ENCODE assay signal across 24 cellular contexts in genomic region chr10:35855155-35855947, GRCh38.
DNase-seq lines count a peak whose midpoint lies in the region; ATAC-seq and TF ChIP-seq lines count a peak whose summit lies in the region.
"Had no signal": no experiment of that assay in that cellular context is flagged by ENCODE, and none has a peak within 500 bp of the region (broad histone marks: within the 10 kb centered on the region; RNA-seq: fewer than 3 reads in every experiment).

No MANE protein-coding gene starts in this region.

- in situ Hi-C loops in mammary epithelial cell (cut with MboI; ENCODE audit: low sequenced_read_pairs in 2 of 2), result no loop called here
- in situ Hi-C loops in IMR-90 (cut with MboI; ENCODE audit: low sequenced_read_pairs), result no loop called here

- peak overlapping the region; percentile 87; the same call in 1 of the 2 replicates for H3K18ac ChIP-seq in IMR-90 (ENCODE audit: low read depth, low read length)

- H2BK15ac ChIP-seq in IMR-90 (ENCODE audit: low read depth, low read length), result no peak overlapping the region

- H3K4me3 ChIP-seq in mammary epithelial cell (replicated peaks in 1 of 3; ENCODE audit: insufficient read depth in 1 of 3, low read depth in 2 of 3, low read length in 3 of 3) (no peak overlapping the region), breast epithelium (no peak overlapping the region), IMR-90 (ENCODE audit: insufficient read depth, low read depth, low read length) (no peak overlapping the region)
- H3K4me3 ChIP-seq: SJSA1 had no signal

- 0 out of 2 replicates have a peak overlapping the region, but pooled peaks have one; percentile 19 for H3K56ac ChIP-seq in IMR-90 (ENCODE audit: extremely low read depth, insufficient read depth, low read length)

- no peaks in the 10 kb centered on the region for H3K27me3 ChIP-seq in mammary epithelial cell (ENCODE audit: insufficient read depth, low read length)
- H3K27me3 ChIP-seq in breast epithelium, result no peaks in the 10 kb centered on the region
- no peaks in the 10 kb centered on the region for H3K27me3 ChIP-seq in IMR-90 (ENCODE audit: control insufficient read depth, insufficient read depth, low read length)
- H3K27me3 ChIP-seq: SJSA1 had no signal

- no peak overlapping the region for H3K27ac ChIP-seq in mammary epithelial cell (ENCODE audit: insufficient read depth, low read depth, low read length)
- no peak overlapping the region for H3K27ac ChIP-seq in breast epithelium
- no peak overlapping the region for H3K27ac ChIP-seq in IMR-90 (ENCODE audit: insufficient read depth, low read length)
- H3K27ac ChIP-seq: SJSA1 had no signal

- H4K5ac ChIP-seq in IMR-90 (ENCODE audit: low read depth, low read length), result no peak overlapping the region

- H3K4me2 ChIP-seq in mammary epithelial cell (ENCODE audit: insufficient read depth, low read depth, low read length), result peak overlapping the region; percentile 14
- no peak overlapping the region for H3K4me2 ChIP-seq in IMR-90 (ENCODE audit: low read depth, low read length)

- peak overlapping the region; percentile 71 for H2BK5ac ChIP-seq in IMR-90 (ENCODE audit: low read depth, low read length, poor library complexity, severe bottlenecking)

- CTCF ChIA-PET in mammary epithelial cell (lab: Charles Lee; ENCODE audit: low non-redundant PET) (no interaction called here), IMR-90 (lab: Yijun Ruan, JAX) (no interaction called here)

- peak overlapping the region; percentile 56; the same call in 1 of the 2 replicates for H2AK5ac ChIP-seq in IMR-90 (ENCODE audit: low read depth, low read length)

- no peaks in the 10 kb centered on the region for H3K79me1 ChIP-seq in IMR-90 (ENCODE audit: low read depth in 1 of 2, low read length in 2 of 2)

- H4K91ac ChIP-seq in IMR-90 (ENCODE audit: insufficient read depth, low read depth, low read length), result no peak overlapping the region

- H3K4ac ChIP-seq in IMR-90 (ENCODE audit: low read depth, low read length), result peak overlapping the region; percentile 50; the same call in 1 of the 2 replicates

- H2BK20ac ChIP-seq in IMR-90 (ENCODE audit: low read depth, low read length), result peak overlapping the region; percentile 75; the same call in 1 of the 2 replicates

- H3K23ac ChIP-seq in IMR-90 (ENCODE audit: low read depth, low read length), result peak overlapping the region; percentile 59; the same call in 1 of the 2 replicates

- TF ChIP-seq CTCF in mammary epithelial cell (conservative IDR thresholded peaks at IDR 0.05 in 1 of 2, IDR thresholded peaks at IDR 0.05 in 1 of 2; ENCODE audit: extremely low read depth in 1 of 2, insufficient read depth in 1 of 2, low read depth in 1 of 2, low read length in 2 of 2), result no peak
- TF ChIP-seq CTCF in breast epithelium (IDR thresholded peaks at IDR 0.05), result no peak
- no peak for TF ChIP-seq CTCF in IMR-90 (conservative IDR thresholded peaks at IDR 0.05; ENCODE audit: low read depth, low read length)

- H3K79me2 ChIP-seq in mammary epithelial cell (ENCODE audit: insufficient read depth, low read length), result no peaks in the 10 kb centered on the region

- ATAC-seq in IMR-90 (ENCODE audit: low read depth) (no peak), HG03280 (IDR thresholded peaks at IDR 0.05; ENCODE audit: unreplicated experiment) (no peak)

- 0 out of 2 replicates have a peak overlapping the region, but pooled peaks have one; percentile 42 for H2BK120ac ChIP-seq in IMR-90 (ENCODE audit: low read depth, low read length)

- dilution Hi-C loops in mammary epithelial cell (cut with HindIII; ENCODE audit: low sequenced_read_pairs) (no loop called here), IMR-90 (cut with HindIII; ENCODE audit: low sequenced_read_pairs, unreplicated experiment) (no loop called here)

- BruUV-seq in mammary epithelial cell (replicated peaks; lab: Mats Ljungman, UMichigan) (no TSS peak), IMR-90 (replicated peaks; lab: Mats Ljungman, UMichigan) (no TSS peak)

- H4K20me1 ChIP-seq in mammary epithelial cell (ENCODE audit: insufficient read depth, low read length), result no peaks in the 10 kb centered on the region
- H4K20me1 ChIP-seq in IMR-90 (ENCODE audit: insufficient read depth, low read length), result no peaks in the 10 kb centered on the region

- H3K9ac ChIP-seq in mammary epithelial cell (ENCODE audit: insufficient read depth, low read length) (no peak overlapping the region), IMR-90 (ENCODE audit: low read depth, low read length) (no peak overlapping the region)

- no peaks in the 10 kb centered on the region for H3K9me1 ChIP-seq in IMR-90 (ENCODE audit: insufficient read depth, low read length)

- intact Hi-C loops in mammary epithelial cell (cut with micrococcal nuclease) (no loop called here), breast epithelium (cut with DNase I; ENCODE audit: low total_unique reads) (no loop called here), IMR-90 (cut with micrococcal nuclease) (no loop called here)

- peak overlapping the region in 1 of 2 experiments; percentile 81; a peak in 2 of 4 replicates for H4K8ac ChIP-seq in IMR-90 (ENCODE audit: low read depth in 2 of 2, low read length in 2 of 2)

- peak overlapping the region; percentile 68; the same call in 1 of the 2 replicates for H3K14ac ChIP-seq in IMR-90 (replicated peaks; ENCODE audit: low read depth, low read length)

- H2AK9ac ChIP-seq in IMR-90 (replicated peaks; ENCODE audit: low read depth, low read length, poor library complexity), result no peak overlapping the region

- H2AFZ ChIP-seq in mammary epithelial cell (ENCODE audit: low read depth, low read length), result no peak overlapping the region
- H2AFZ ChIP-seq in IMR-90 (replicated peaks; ENCODE audit: low read length, poor library complexity), result no peak overlapping the region

- H3K36me3 ChIP-seq in mammary epithelial cell (ENCODE audit: insufficient read depth, low read length) (no peaks in the 10 kb centered on the region), breast epithelium (no peaks in the 10 kb centered on the region), IMR-90 (ENCODE audit: control insufficient read depth, insufficient read depth, low read length) (no peaks in the 10 kb centered on the region)
- H3K36me3 ChIP-seq: SJSA1 had no signal

- TF ChIP-seq POLR2A in breast epithelium (IDR thresholded peaks at IDR 0.05) (no peak), IMR-90 (IDR thresholded peaks at IDR 0.05; ENCODE audit: low read depth, low read length) (no peak)

- no peaks in the 10 kb centered on the region for H3K4me1 ChIP-seq in mammary epithelial cell (ENCODE audit: insufficient read depth, low read length)
- H3K4me1 ChIP-seq in breast epithelium, result no peaks in the 10 kb centered on the region
- no peaks in the 10 kb centered on the region; the same call in 1 of the 2 replicates for H3K4me1 ChIP-seq in IMR-90 (ENCODE audit: control insufficient read depth, insufficient read depth, low read length)
- H3K4me1 ChIP-seq: SJSA1 had no signal

- 38% methylated on average over 1 of the region's 1 CpG for WGBS in mammary epithelial cell (ENCODE audit: low coverage, missing lambda C conversion rate)
- WGBS in IMR-90 (ENCODE audit: extremely low coverage in 2 of 2, insufficient read length in 1 of 2), 2 experiments, result no CpG with 5 or more reads among the region's 1 CpG

- POLR2A ChIA-PET in IMR-90 (lab: Charles Lee; ENCODE audit: unreplicated experiment), result no interaction called here

- no peaks in the 10 kb centered on the region for H3K9me3 ChIP-seq in mammary epithelial cell (replicated peaks; ENCODE audit: insufficient read depth, low read length)
- peaks cover 0 to 2% of the 10 kb centered on the region in 2 donors for H3K9me3 ChIP-seq in breast epithelium
- H3K9me3 ChIP-seq in IMR-90 (ENCODE audit: control insufficient read depth, insufficient read depth, low read length), result no peaks in the 10 kb centered on the region
- H3K9me3 ChIP-seq: SJSA1 had no signal

- TF ChIP-seq RAD21 in IMR-90 (IDR thresholded peaks at IDR 0.05; ENCODE audit: low read length), result no peak

- peak; percentile 16 for DNase-seq in mammary epithelial cell
- DNase-seq in breast epithelium (ENCODE audit: low spot score in 2 of 2), result no peak
- no peak for DNase-seq in IMR-90
- peak; percentile 34 for DNase-seq in dermis blood vessel endothelial cell
- DNase-seq in HuH-7.5 (ENCODE audit: low spot score), result no peak
- no peak for DNase-seq in NCI-H1694 (lab: John Stamatoyannopoulos, UW)
- no peak for DNase-seq in stimulated activated CD4-positive, alpha-beta T cell treated with anti-CD3 and anti-CD28 coated beads, Interleukin-2, amount 100 ng/mL, for 48 hours
- DNase-seq: C1 segment of cervical spinal cord; CD4-positive, alpha-beta memory T cell; COR-L47; DMS79; Karpas-422; NCI-H1092; NCI-H1417 treated with DMSO at 0.1 percent for 48 hours; NCI-H187; NCI-H2081 treated with DMSO at 0.1 percent for 48 hours; NCI-H345; NCI-H510A treated with DMSO at 0.1 percent for 48 hours; NCI-H774; Right ventricle myocardium superior; RPMI8226; T-helper 1 cell had no signal

TF ChIP-seq in IMR-90, 13 proteins besides CTCF, POLR2A, EP300 and RAD21:
- TF ChIP-seq MAZ (IDR thresholded peaks at IDR 0.05; ENCODE audit: borderline replicate concordance, low read depth, low read length), result no peak
- TF ChIP-seq FOS (IDR thresholded peaks at IDR 0.05; ENCODE audit: low read depth, low read length), result no peak
- no peak for TF ChIP-seq MXI1 (IDR thresholded peaks at IDR 0.05; ENCODE audit: borderline replicate concordance, low read depth, low read length)
- TF ChIP-seq RFX5 (IDR thresholded peaks at IDR 0.05; ENCODE audit: low read depth, low read length), result no peak
- no peak for TF ChIP-seq ELK1 (IDR thresholded peaks at IDR 0.05; ENCODE audit: borderline replicate concordance, low read depth, low read length)
- no peak for TF ChIP-seq CEBPB (IDR thresholded peaks at IDR 0.05; ENCODE audit: low read depth, low read length)
- no peak for TF ChIP-seq MAFK (IDR thresholded peaks at IDR 0.05; ENCODE audit: low read depth, low read length)
- no peak for TF ChIP-seq RCOR1 (IDR thresholded peaks at IDR 0.05; ENCODE audit: insufficient replicate concordance, low read length)
- TF ChIP-seq SMC3 (IDR thresholded peaks at IDR 0.05; ENCODE audit: low read depth, low read length), result no peak
- no peak for TF ChIP-seq BHLHE40 (IDR thresholded peaks at IDR 0.05; ENCODE audit: low read depth, low read length)

Comparison
In these comparisons a context has a peak if more than half of its experiments do, and no peak if none do; other contexts are left out.
1. DNase-seq: peak in mammary epithelial cell (single experiment) and dermis blood vessel endothelial cell (single experiment); none in breast epithelium (0 of 2), IMR-90 (single experiment), HuH-7.5 (single experiment), NCI-H1694 (single experiment) and stimulated activated CD4-positive, alpha-beta T cell treated with anti-CD3 and anti-CD28 coated beads, Interleukin-2, amount 100 ng/mL, for 48 hours (0 of 2).